In the genomic region with DNA sequence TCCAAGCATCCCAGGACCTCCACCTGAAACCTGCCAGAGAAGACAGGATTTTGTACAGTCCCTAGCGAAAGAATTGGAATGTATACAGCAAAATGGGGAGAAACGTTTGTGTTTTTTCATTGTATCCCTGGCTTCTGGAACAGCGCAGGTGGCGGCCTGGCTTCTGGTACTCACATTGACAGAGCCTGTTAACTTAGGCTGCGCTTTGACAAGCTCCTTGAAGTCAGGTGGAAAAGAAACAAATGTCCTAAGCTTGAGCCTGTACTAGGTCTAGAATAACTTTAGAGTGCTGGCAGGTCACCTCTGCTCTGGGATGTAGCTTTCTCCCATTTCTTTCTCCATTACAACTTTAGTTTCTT, we compare ENCODE assay signal across 8 cellular contexts.
A peak's percentile ranks its signal among the peaks of the same experiment; 100 is the strongest.
DNase-seq lines count a peak whose midpoint lies in the region; ATAC-seq, FAIRE-seq and TF ChIP-seq lines count a peak whose summit lies in the region.

No MANE protein-coding gene starts in this region.

- H2AFZ ChIP-seq in keratinocyte (ENCODE audit: control insufficient read depth, low read length), result peak overlapping the region; percentile 57

- FAIRE-seq in keratinocyte (lab: Jason Lieb, UNC), result no peak

- H3K9me3 Mint-ChIP-seq in CD8-positive, alpha-beta memory T cell, result no peaks in the 10 kb centered on the region
- peaks cover 7% of the 10 kb centered on the region for H3K9me3 Mint-ChIP-seq in activated CD4-positive, alpha-beta memory T cell treated with anti-CD3 and anti-CD28 coated beads for 36 hours

- DNase-seq in CD8-positive, alpha-beta memory T cell, result no peak
- DNase-seq in RWPE2 (ENCODE audit: low spot score), result no peak
- DNase-seq in keratinocyte (ENCODE audit: low read depth, low spot score), result no peak
- no peak for DNase-seq in activated CD4-positive, alpha-beta memory T cell treated with anti-CD3 and anti-CD28 coated beads for 36 hours
- no peak for DNase-seq in NCI-H1930 (lab: John Stamatoyannopoulos, UW)
- DNase-seq in NCI-H2227 (lab: John Stamatoyannopoulos, UW; ENCODE audit: unreplicated experiment), result no peak

- no peaks in the 10 kb centered on the region for H3K27me3 ChIP-seq in CD8-positive, alpha-beta memory T cell (ENCODE audit: insufficient read depth, low read length, poor library complexity, severe bottlenecking)
- no peaks in the 10 kb centered on the region for H3K27me3 ChIP-seq in RWPE2 (ENCODE audit: insufficient read depth, poor library complexity, severe bottlenecking)
- H3K27me3 ChIP-seq in keratinocyte (ENCODE audit: control insufficient read depth, extremely low read depth, insufficient read depth, low read length), result no peaks in the 10 kb centered on the region

- POLR2A ChIA-PET in CD8-positive, alpha-beta memory T cell (lab: Charles Lee), result interaction anchor here (0.6 to 2.6 kb wide), 9 partner anchors 10 to 405 kb away, joined by 3 to 11 read pairs (median 7); no protein-coding TSS in a partner anchor
- POLR2A ChIA-PET in activated CD4-positive, alpha-beta memory T cell treated with anti-CD3 and anti-CD28 coated beads for 36 hours (lab: Charles Lee), result interaction anchor here (0.6 to 1.3 kb wide), 4 partner anchors 10 to 408 kb away, joined by 3 to 5 read pairs (median 4); no protein-coding TSS in a partner anchor

- H3K4me3 ChIP-seq in CD8-positive, alpha-beta memory T cell (ENCODE audit: low read length), result no peak overlapping the region
- no peak overlapping the region for H3K4me3 ChIP-seq in RWPE2 (ENCODE audit: severe bottlenecking)
- no peak overlapping the region for H3K4me3 ChIP-seq in keratinocyte (ENCODE audit: control insufficient read depth in 2 of 3, extremely low read depth in 1 of 3, insufficient read depth in 2 of 3, low read depth in 1 of 3, low read length in 3 of 3)
- no peak overlapping the region for H3K4me3 ChIP-seq in skin epidermis

- peak overlapping the region in 6 of 8 donors; percentile 26 to 94 (median 84) for H3K27ac Mint-ChIP-seq in CD8-positive, alpha-beta memory T cell
- no peak overlapping the region for H3K27ac Mint-ChIP-seq in activated CD4-positive, alpha-beta memory T cell treated with anti-CD3 and anti-CD28 coated beads for 36 hours

- H3K9ac ChIP-seq in keratinocyte (ENCODE audit: control insufficient read depth, extremely low read depth, insufficient read depth, low read length), result peak overlapping the region; percentile 14

- CTCF ChIA-PET in CD8-positive, alpha-beta memory T cell (lab: Charles Lee), result interaction anchor here (0.6 to 6.1 kb wide), 15 partner anchors 10 to 410 kb away, joined by 3 to 100 read pairs (median 5); no protein-coding TSS in a partner anchor
- CTCF ChIA-PET in activated CD4-positive, alpha-beta memory T cell treated with anti-CD3 and anti-CD28 coated beads for 36 hours (lab: Charles Lee), result interaction anchor here (0.6 to 3.5 kb wide), 18 partner anchors 10 to 669 kb away, joined by 3 to 110 read pairs (median 7); no protein-coding TSS in a partner anchor

- no peaks in the 10 kb centered on the region for H3K36me3 Mint-ChIP-seq in CD8-positive, alpha-beta memory T cell
- peaks cover 4% of the 10 kb centered on the region for H3K36me3 Mint-ChIP-seq in activated CD4-positive, alpha-beta memory T cell treated with anti-CD3 and anti-CD28 coated beads for 36 hours

- no peaks in the 10 kb centered on the region for H3K9me3 ChIP-seq in CD8-positive, alpha-beta memory T cell (ENCODE audit: low read length)
- H3K9me3 ChIP-seq in RWPE2 (ENCODE audit: severe bottlenecking) (no peaks in the 10 kb centered on the region), keratinocyte (ENCODE audit: control insufficient read depth, low read depth, low read length) (no peaks in the 10 kb centered on the region)

- H3K4me1 ChIP-seq in CD8-positive, alpha-beta memory T cell (ENCODE audit: insufficient read depth, low read length), result peaks cover 45% of the 10 kb centered on the region
- H3K4me1 ChIP-seq in RWPE2 (ENCODE audit: insufficient read depth, poor library complexity, severe bottlenecking) (peaks cover 16% of the 10 kb centered on the region), keratinocyte (ENCODE audit: control insufficient read depth, extremely low read depth, insufficient read depth, low read length) (peaks cover 21% of the 10 kb centered on the region)

- no peaks in the 10 kb centered on the region for H3K27me3 Mint-ChIP-seq in CD8-positive, alpha-beta memory T cell
- no peaks in the 10 kb centered on the region for H3K27me3 Mint-ChIP-seq in activated CD4-positive, alpha-beta memory T cell treated with anti-CD3 and anti-CD28 coated beads for 36 hours

- dilution Hi-C loops in keratinocyte (cut with MboI; ENCODE audit: extremely low pct_ligation_motif_present, low sequenced_read_pairs), result no loop called here

- H4K20me1 ChIP-seq in keratinocyte (ENCODE audit: control insufficient read depth, extremely low read depth, insufficient read depth, low read length), result no peaks in the 10 kb centered on the region

- H3K4me3 Mint-ChIP-seq in CD8-positive, alpha-beta memory T cell, result peak overlapping the region in 5 of 7 donors; percentile 81 to 94 (median 88)
- no peak overlapping the region for H3K4me3 Mint-ChIP-seq in activated CD4-positive, alpha-beta memory T cell treated with anti-CD3 and anti-CD28 coated beads for 36 hours

- no peak overlapping the region for H3K27ac ChIP-seq in CD8-positive, alpha-beta memory T cell (ENCODE audit: low read depth, low read length)
- peak overlapping the region; percentile 73 for H3K27ac ChIP-seq in RWPE2 (ENCODE audit: poor library complexity, severe bottlenecking)
- H3K27ac ChIP-seq in keratinocyte (ENCODE audit: control insufficient read depth, insufficient read depth, low read length), result no peak overlapping the region
- peak overlapping the region in 19 of 21 experiments; percentile 1 to 92 (median 69) for H3K27ac ChIP-seq in skin epidermis

- TF ChIP-seq CTCF in RWPE2 (IDR thresholded peaks at IDR 0.05; ENCODE audit: poor library complexity, severe bottlenecking) (no peak), keratinocyte (optimal IDR thresholded peaks at IDR 0.05 in 1 of 3, IDR thresholded peaks at IDR 0.05 in 1 of 3, conservative IDR thresholded peaks at IDR 0.05 in 1 of 3; ENCODE audit: extremely low read depth in 1 of 3, insufficient read depth in 2 of 3, low read length in 3 of 3) (no peak)

- intact Hi-C loops in activated CD4-positive, alpha-beta memory T cell treated with anti-CD3 and anti-CD28 coated beads for 36 hours (cut with micrococcal nuclease), result no loop called here

- ATAC-seq in RWPE2 (ENCODE audit: low read depth), result no peak
- no peak for ATAC-seq in HG03108 (IDR thresholded peaks at IDR 0.05; ENCODE audit: unreplicated experiment)

- peaks cover 32 to 38% (median 34%) of the 10 kb centered on the region in 3 donors for H3K4me1 Mint-ChIP-seq in CD8-positive, alpha-beta memory T cell
- H3K4me1 Mint-ChIP-seq in activated CD4-positive, alpha-beta memory T cell treated with anti-CD3 and anti-CD28 coated beads for 36 hours (ENCODE audit: low read depth), result peaks cover 34% of the 10 kb centered on the region

- H3K9me1 ChIP-seq in keratinocyte (ENCODE audit: control insufficient read depth, extremely low read depth, insufficient read depth, low read length), result no peaks in the 10 kb centered on the region

- H3K79me2 ChIP-seq in keratinocyte (ENCODE audit: control insufficient read depth, insufficient read depth, low read length), result no peaks in the 10 kb centered on the region

- no peaks in the 10 kb centered on the region for H3K36me3 ChIP-seq in CD8-positive, alpha-beta memory T cell (ENCODE audit: insufficient read depth, low read length)
- no peaks in the 10 kb centered on the region for H3K36me3 ChIP-seq in RWPE2 (ENCODE audit: low read depth)
- no peaks in the 10 kb centered on the region for H3K36me3 ChIP-seq in keratinocyte (ENCODE audit: control insufficient read depth in 2 of 2, extremely low read depth in 1 of 2, insufficient read depth in 2 of 2, low read length in 2 of 2)

- H3K4me2 ChIP-seq in keratinocyte (ENCODE audit: control insufficient read depth, extremely low read depth, insufficient read depth, low read depth, low read length), result peak overlapping the region; percentile 59

Comparison
In these comparisons a context has a peak if more than half of its experiments do, and no peak if none do; other contexts are left out.
1. H3K27ac ChIP-seq: peak in RWPE2 (single experiment) and skin epidermis (19 of 21); none in CD8-positive, alpha-beta memory T cell (single experiment) and keratinocyte (single experiment).